8 cellular contexts compared by ENCODE assay signal in genomic region chr19:43596842-43597461, GRCh38. TPM values are rescaled to one million over a fixed set of nuclear protein-coding genes. Genes with fewer than 3 reads are reported as not detected.
DNase-seq lines count a peak whose midpoint lies in the region; ATAC-seq and TF ChIP-seq lines count a peak whose summit lies in the region.

No MANE protein-coding gene starts in this region.

- peaks cover 31% of the 10 kb centered on the region for H3K36me3 ChIP-seq in CD4-positive, CD25-positive, alpha-beta regulatory T cell (ENCODE audit: control insufficient read depth, insufficient read depth, low read length)

- H3K36me3 Mint-ChIP-seq in CD4-positive, CD25-positive, alpha-beta regulatory T cell: peaks cover 14% of the 10 kb centered on the region
- H3K36me3 Mint-ChIP-seq in natural killer cell treated with Interleukin-12 subunit alpha and Interleukin-12 subunit beta and Interleukin-15 and Interleukin-18, amount 100 ng/mL, for 72 hours: peaks cover 10% of the 10 kb centered on the region

- peak overlapping the region; percentile 99 to 100 (median 100) for H3K27ac Mint-ChIP-seq in CD4-positive, CD25-positive, alpha-beta regulatory T cell
- H3K27ac Mint-ChIP-seq in natural killer cell treated with Interleukin-12 subunit alpha and Interleukin-12 subunit beta and Interleukin-15 and Interleukin-18, amount 100 ng/mL, for 72 hours: peak overlapping the region; percentile 99 to 100

- no peak for ATAC-seq in CD4-positive, CD25-positive, alpha-beta regulatory T cell (ENCODE audit: low read depth in 2 of 2)
- no peak for ATAC-seq in natural killer cell treated with Interleukin-12 subunit alpha and Interleukin-12 subunit beta and Interleukin-15 and Interleukin-18, amount 100 ng/mL, for 72 hours
- ATAC-seq in HG02571 (IDR thresholded peaks at IDR 0.05; ENCODE audit: unreplicated experiment) (no peak), HG03095 (IDR thresholded peaks at IDR 0.05; ENCODE audit: unreplicated experiment) (no peak), GM19023 (IDR thresholded peaks at IDR 0.05; ENCODE audit: unreplicated experiment) (no peak)

- H3K27me3 ChIP-seq in CD4-positive, CD25-positive, alpha-beta regulatory T cell (ENCODE audit: control insufficient read depth, insufficient read depth, low read length): no peaks in the 10 kb centered on the region

- peak overlapping the region; percentile 94 to 97 (median 96) for H3K4me3 Mint-ChIP-seq in CD4-positive, CD25-positive, alpha-beta regulatory T cell
- peak overlapping the region; percentile 99 for H3K4me3 Mint-ChIP-seq in natural killer cell treated with Interleukin-12 subunit alpha and Interleukin-12 subunit beta and Interleukin-15 and Interleukin-18, amount 100 ng/mL, for 72 hours

- peak overlapping the region; percentile 98 for H3K27ac ChIP-seq in CD4-positive, CD25-positive, alpha-beta regulatory T cell (ENCODE audit: insufficient read depth, low read length, poor library complexity, severe bottlenecking)
- peak overlapping the region; percentile 76 to 97 for H3K27ac ChIP-seq in coronary artery

- no peak for TF ChIP-seq CTCF in coronary artery (IDR thresholded peaks at IDR 0.05)

- H3K9me3 ChIP-seq in CD4-positive, CD25-positive, alpha-beta regulatory T cell (ENCODE audit: control insufficient read depth in 2 of 2, low read length in 2 of 2): no peaks in the 10 kb centered on the region

- peaks cover 43% of the 10 kb centered on the region for H3K4me1 ChIP-seq in CD4-positive, CD25-positive, alpha-beta regulatory T cell (ENCODE audit: control insufficient read depth, insufficient read depth, low read length, poor library complexity, severe bottlenecking)

- no peak for DNase-seq in CD4-positive, CD25-positive, alpha-beta regulatory T cell
- peak; percentile 39 for DNase-seq in NCI-H2171 (lab: John Stamatoyannopoulos, UW)
- DNase-seq in coronary artery (ENCODE audit: low spot score): no peak
- DNase-seq in natural killer cell treated with Interleukin-12 subunit alpha and Interleukin-12 subunit beta and Interleukin-15 and Interleukin-18, amount 100 ng/mL, for 72 hours (ENCODE audit: low spot score): no peak
- no peak for DNase-seq in cerebellum (ENCODE audit: low spot score)

- H3K4me1 Mint-ChIP-seq in CD4-positive, CD25-positive, alpha-beta regulatory T cell: peaks cover 7 to 63% (median 34%) of the 10 kb centered on the region in 4 donors
- H3K4me1 Mint-ChIP-seq in natural killer cell treated with Interleukin-12 subunit alpha and Interleukin-12 subunit beta and Interleukin-15 and Interleukin-18, amount 100 ng/mL, for 72 hours (ENCODE audit: low read depth in 2 of 2): peaks cover 34 to 40% of the 10 kb centered on the region in 2 donors

- peaks cover 0 to 1% (median 0%) of the 10 kb centered on the region in 7 donors for H3K9me3 Mint-ChIP-seq in CD4-positive, CD25-positive, alpha-beta regulatory T cell
- no peaks in the 10 kb centered on the region for H3K9me3 Mint-ChIP-seq in natural killer cell treated with Interleukin-12 subunit alpha and Interleukin-12 subunit beta and Interleukin-15 and Interleukin-18, amount 100 ng/mL, for 72 hours

- H3K27me3 Mint-ChIP-seq in CD4-positive, CD25-positive, alpha-beta regulatory T cell: peaks cover 6% of the 10 kb centered on the region
- no peaks in the 10 kb centered on the region for H3K27me3 Mint-ChIP-seq in natural killer cell treated with Interleukin-12 subunit alpha and Interleukin-12 subunit beta and Interleukin-15 and Interleukin-18, amount 100 ng/mL, for 72 hours

- H3K4me3 ChIP-seq in CD4-positive, CD25-positive, alpha-beta regulatory T cell (ENCODE audit: low read depth, low read length): peak overlapping the region; percentile 91
- H3K4me3 ChIP-seq in coronary artery: peak overlapping the region; percentile 67

RNA-seq across cellular contexts. Expression of gene ZNF576, which starts 0.6 kb away (rescaled TPM):
- 8.7 TPM for total RNA-seq in CD4-positive, CD25-positive, alpha-beta regulatory T cell
- polyA plus RNA-seq in CD4-positive, CD25-positive, alpha-beta regulatory T cell: 10 to 100 TPM in 2 of 4 donors, 1 to 10 TPM in 2; 5.5 to 11.0 (median 9.9) TPM
- 10 to 100 TPM; 19.5 to 22.3 TPM for total RNA-seq in natural killer cell treated with Interleukin-12 subunit alpha and Interleukin-12 subunit beta and Interleukin-15 and Interleukin-18, amount 100 ng/mL, for 72 hours
- 7.1 TPM for total RNA-seq in cerebellum

RNA-seq across cellular contexts. Expression of gene IRGQ, which starts 1.0 kb away (rescaled TPM):
- 40.9 TPM for total RNA-seq in CD4-positive, CD25-positive, alpha-beta regulatory T cell
- 1 to 10 TPM in 3 of 4 donors, under 1 TPM in 1; 0.54 to 3.0 (median 1.5) TPM for polyA plus RNA-seq in CD4-positive, CD25-positive, alpha-beta regulatory T cell
- 10 to 100 TPM; 36.8 to 42.6 TPM for total RNA-seq in natural killer cell treated with Interleukin-12 subunit alpha and Interleukin-12 subunit beta and Interleukin-15 and Interleukin-18, amount 100 ng/mL, for 72 hours
- total RNA-seq in cerebellum: 76.6 TPM

RNA-seq across cellular contexts. Expression of gene SRRM5, which starts 14.9 kb away (rescaled TPM):
- total RNA-seq in CD4-positive, CD25-positive, alpha-beta regulatory T cell: 0.64 TPM
- polyA plus RNA-seq in CD4-positive, CD25-positive, alpha-beta regulatory T cell: 1 to 10 TPM in 1 of 4 donors, under 1 TPM in 3; 0.42 to 1.1 (median 0.63) TPM
- total RNA-seq in natural killer cell treated with Interleukin-12 subunit alpha and Interleukin-12 subunit beta and Interleukin-15 and Interleukin-18, amount 100 ng/mL, for 72 hours: 1 to 10 TPM; 1.1 to 1.8 TPM
- 0.09 TPM for total RNA-seq in cerebellum

RNA-seq across cellular contexts. Expression of gene PINLYP, which starts 21.4 kb away (rescaled TPM):
- total RNA-seq in CD4-positive, CD25-positive, alpha-beta regulatory T cell: not detected
- polyA plus RNA-seq in CD4-positive, CD25-positive, alpha-beta regulatory T cell: 1 to 10 TPM in 1 of 4 donors, under 1 TPM in 3; 0.42 to 1.3 (median 0.65) TPM
- 1 to 10 TPM; 2.7 to 6.2 TPM for total RNA-seq in natural killer cell treated with Interleukin-12 subunit alpha and Interleukin-12 subunit beta and Interleukin-15 and Interleukin-18, amount 100 ng/mL, for 72 hours
- total RNA-seq in cerebellum: 7.7 TPM

RNA-seq across cellular contexts. Expression of gene XRCC1, which starts 21.6 kb away (rescaled TPM):
- 35.4 TPM for total RNA-seq in CD4-positive, CD25-positive, alpha-beta regulatory T cell
- polyA plus RNA-seq in CD4-positive, CD25-positive, alpha-beta regulatory T cell: 10 to 100 TPM; 19.8 to 26.9 (median 24.3) TPM
- total RNA-seq in natural killer cell treated with Interleukin-12 subunit alpha and Interleukin-12 subunit beta and Interleukin-15 and Interleukin-18, amount 100 ng/mL, for 72 hours: 10 to 100 TPM; 29.9 to 47.0 TPM
- 16.2 TPM for total RNA-seq in cerebellum
